Comparison of ENCODE assay signal across 8 cellular contexts in the genomic region with DNA sequence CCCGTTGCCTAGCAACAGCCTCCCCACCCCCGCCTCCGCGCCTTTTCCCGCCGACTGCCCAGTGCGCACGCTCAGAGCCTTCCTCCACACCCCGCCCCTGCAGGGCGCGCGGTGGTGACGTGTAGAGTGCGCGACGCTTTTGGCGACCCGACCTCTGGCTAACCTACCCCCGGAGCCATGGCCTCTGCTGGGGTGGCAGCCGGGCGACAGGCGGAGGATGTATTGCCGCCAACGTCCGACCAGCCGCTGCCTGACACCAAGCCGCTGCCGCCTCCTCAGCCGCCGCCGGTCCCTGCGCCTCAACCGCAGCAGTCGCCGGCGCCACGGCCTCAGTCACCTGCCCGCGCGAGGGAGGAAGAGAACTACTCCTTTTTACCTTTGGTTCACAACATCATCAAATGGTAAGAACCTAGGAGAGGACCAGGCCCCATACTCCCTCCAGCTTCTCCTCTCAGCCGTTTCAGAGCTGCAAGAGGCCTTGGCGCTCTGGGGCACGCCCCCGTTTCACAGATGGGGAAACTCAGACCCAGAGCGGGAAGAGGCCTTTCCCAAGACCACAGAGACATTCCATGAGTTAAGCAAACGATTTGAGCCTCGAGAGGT. TPM values are rescaled to one million over a fixed set of nuclear protein-coding genes. Genes with fewer than 3 reads are reported as not detected.
A peak's percentile ranks its signal among the peaks of the same experiment; 100 is the strongest.
DNase-seq lines count a peak whose midpoint lies in the region; ATAC-seq and TF ChIP-seq lines count a peak whose summit lies in the region.

Gene MED9 (plus strand): TSS at position 136 of the 603 bp plus-strand sequence. CDS start 42 bp downstream, at position 178.

- H3K9ac ChIP-seq in HUES64 (ENCODE audit: low read depth, low read length): peak within 1 kb of the TSS; percentile 96
- peak within 1 kb of the TSS; percentile 93 for H3K9ac ChIP-seq in OCI-LY1 (ENCODE audit: low read length)

- no peak within 1 kb of the TSS for H2AFZ ChIP-seq in OCI-LY1 (ENCODE audit: low read length)

- H3K9me3 Mint-ChIP-seq in endothelial cell (ENCODE audit: unreplicated experiment) (no peaks in the 10 kb centered on the region), mesothelial cell of epicardium (no peaks in the 10 kb centered on the region)

- H3F3A ChIP-seq in OCI-LY1 (ENCODE audit: insufficient read depth, low read length): no peaks in the 10 kb centered on the region

- H3K27me3 ChIP-seq in HUES64 (ENCODE audit: insufficient read depth, low read length) (no peaks in the 10 kb centered on the region), OCI-LY1 (ENCODE audit: insufficient read depth, low read length) (no peaks in the 10 kb centered on the region)

- H3K4me3 Mint-ChIP-seq in endothelial cell (ENCODE audit: unreplicated experiment) (peak within 1 kb of the TSS; percentile 99), mesothelial cell of epicardium (peak within 1 kb of the TSS; percentile 90)

- H3K4me2 ChIP-seq in OCI-LY1 (ENCODE audit: low read length): peak within 1 kb of the TSS; percentile 91

- TF ChIP-seq CTCF in C4-2B (conservative IDR thresholded peaks at IDR 0.05) (no peak), OCI-LY1 (IDR thresholded peaks at IDR 0.05; ENCODE audit: low read length) (no peak), endothelial cell (IDR thresholded peaks at IDR 0.05; ENCODE audit: unreplicated experiment) (no peak), mesothelial cell of epicardium (IDR thresholded peaks at IDR 0.05; ENCODE audit: unreplicated experiment) (no peak)

- H3K36me3 ChIP-seq in HUES64 (ENCODE audit: insufficient read depth, low read length): peaks cover 18% of the 10 kb centered on the region
- H3K36me3 ChIP-seq in OCI-LY1 (ENCODE audit: insufficient read depth, low read length): peaks cover 19% of the 10 kb centered on the region; the same call in 1 of the 2 replicates

- peaks cover 13% of the 10 kb centered on the region; the same call in 1 of the 2 replicates for H3K4me1 ChIP-seq in HUES64 (ENCODE audit: insufficient read depth, low read length)
- peaks cover 37% of the 10 kb centered on the region for H3K4me1 ChIP-seq in OCI-LY1 (ENCODE audit: insufficient read depth, low read length, severe bottlenecking)

- H3K9me2 ChIP-seq in OCI-LY1 (ENCODE audit: low read depth, low read length): no peaks in the 10 kb centered on the region

- ATAC-seq in GM19463 (IDR thresholded peaks at IDR 0.05; ENCODE audit: unreplicated experiment): peak; percentile 83

- H3K4me3 ChIP-seq in HUES64 (ENCODE audit: low read length) (peak within 1 kb of the TSS; percentile 99), OCI-LY1 (ENCODE audit: low read depth, low read length, poor library complexity, severe bottlenecking) (peak within 1 kb of the TSS; percentile 98)

- H3K36me3 Mint-ChIP-seq in endothelial cell (ENCODE audit: low read depth, unreplicated experiment) (no peaks in the 10 kb centered on the region), mesothelial cell of epicardium (no peaks in the 10 kb centered on the region)

- H3K27ac Mint-ChIP-seq in endothelial cell (ENCODE audit: unreplicated experiment) (peak within 1 kb of the TSS; percentile 89), mesothelial cell of epicardium (peak within 1 kb of the TSS; percentile 92)

- H3K4me1 Mint-ChIP-seq in endothelial cell (ENCODE audit: unreplicated experiment) (peaks cover 14% of the 10 kb centered on the region), mesothelial cell of epicardium (peaks cover 22% of the 10 kb centered on the region)

- H3K9me3 ChIP-seq in HUES64 (ENCODE audit: insufficient read depth, low read depth, low read length): no peaks in the 10 kb centered on the region
- H3K9me3 ChIP-seq in OCI-LY1 (ENCODE audit: low read length): no peaks in the 10 kb centered on the region

- H3K27ac ChIP-seq in C4-2B (peak within 1 kb of the TSS; percentile 92), HUES64 (ENCODE audit: low read depth, low read length) (peak within 1 kb of the TSS; percentile 90), OCI-LY1 (ENCODE audit: low read depth, low read length, poor library complexity, severe bottlenecking) (peak within 1 kb of the TSS; percentile 47)

- peaks cover 3% of the 10 kb centered on the region for H3K27me3 Mint-ChIP-seq in endothelial cell (ENCODE audit: unreplicated experiment)
- H3K27me3 Mint-ChIP-seq in mesothelial cell of epicardium (ENCODE audit: low read depth): peaks cover 27% of the 10 kb centered on the region

- peak; percentile 99 for DNase-seq in activated CD8-positive, alpha-beta memory T cell treated with anti-CD3 and anti-CD28 coated beads, Interleukin-2, amount 50 U/mL, for 48 hours
- DNase-seq in endothelial cell (ENCODE audit: low spot score) (peak; percentile 95), mesothelial cell of epicardium (ENCODE audit: low spot score in 2 of 2, unreplicated experiment in 2 of 2) (peak; percentile 89 to 94)
- DNase-seq in stimulated activated CD8-positive, alpha-beta memory T cell treated with anti-CD3 and anti-CD28 coated beads, Interleukin-15, amount 100 ng/mL, for 24 hours (ENCODE audit: low read depth): peak; percentile 91

- under 1% methylated on average over 47 of the region's 47 CpGs for WGBS in HUES64

- no peaks in the 10 kb centered on the region for H4K20me1 ChIP-seq in OCI-LY1 (ENCODE audit: insufficient read depth, low read length)

- H3K79me2 ChIP-seq in OCI-LY1 (ENCODE audit: insufficient read depth, low read length): peaks cover 39% of the 10 kb centered on the region

RNA-seq across cellular contexts. Expression of gene MED9, which starts in this region (rescaled TPM):
- polyA plus RNA-seq in HUES64 (2013, experiment 1 of 2): 13.8 TPM
- 17.2 TPM for polyA plus RNA-seq in HUES64 (2013, experiment 2 of 2)
- total RNA-seq in endothelial cell (ENCODE audit: unreplicated experiment) (14.2 TPM), mesothelial cell of epicardium (17.9 to 20.1 TPM (median 18.9 TPM) in 3 replicates)

Comparison
In these comparisons a context has a peak if more than half of its experiments do, and no peak if none do; other contexts are left out.
1. Peak in every context shown above with its lines: DNase-seq, ATAC-seq, H3K4me3 ChIP-seq and H3K27ac ChIP-seq.